Comparison of ENCODE assay signal across 8 cellular contexts in genomic region chr6:157221049-157221816, GRCh38.
A peak's percentile ranks its signal among the peaks of the same experiment; 100 is the strongest.
DNase-seq lines count a peak whose midpoint lies in the region.

No MANE protein-coding gene starts in this region.

- no peak overlapping the region for H3K27ac ChIP-seq in caudate nucleus (ENCODE audit: low read depth, low read length)

- peak; percentile 46 for DNase-seq in DMS114 treated with DMSO at 0.1 percent for 48 hours (lab: John Stamatoyannopoulos, UW; ENCODE audit: unreplicated experiment)
- peak; percentile 45 for DNase-seq in HCEC 1CT
- DNase-seq in NCI-H2227 (lab: John Stamatoyannopoulos, UW; ENCODE audit: unreplicated experiment) = peak; percentile 55
- DNase-seq in activated CD4-positive, CD25-positive, alpha-beta regulatory T cell (lab: John Stamatoyannopoulos, UW) = peak; percentile 60 to 77 (median 68)
- DNase-seq in caudate nucleus (lab: John Stamatoyannopoulos, UW) = peak in 50 of 61 donors; percentile 14 to 77 (median 46)
- DNase-seq in kidney tubule cell (ENCODE audit: low spot score) = peak; percentile 80
- DNase-seq in stimulated activated CD4-positive, alpha-beta T cell treated with anti-CD3 and anti-CD28 coated beads, Interleukin-1b, Interleukin-23, amount 100 ng/mL, for 48 hours = peak; percentile 91
- no peak for DNase-seq in NCI-H187 (lab: John Stamatoyannopoulos, UW)

Comparison
In these comparisons a context has a peak if more than half of its experiments do, and no peak if none do; other contexts are left out.
1. DNase-seq: peak in DMS114 treated with DMSO at 0.1 percent for 48 hours (single experiment), HCEC 1CT (single experiment), NCI-H2227 (single experiment), activated CD4-positive, CD25-positive, alpha-beta regulatory T cell (4 of 4), caudate nucleus (50 of 61), kidney tubule cell (single experiment) and stimulated activated CD4-positive, alpha-beta T cell treated with anti-CD3 and anti-CD28 coated beads, Interleukin-1b, Interleukin-23, amount 100 ng/mL, for 48 hours (single experiment); none in NCI-H187 (0 of 2).